ENCODE assay signal across 14 cellular contexts in genomic region chr19:45138303-45138751, GRCh38. TPM values are rescaled to one million over a fixed set of nuclear protein-coding genes. Genes with fewer than 3 reads are reported as not detected.
DNase-seq lines count a peak whose midpoint lies in the region; TF ChIP-seq lines count a peak whose summit lies in the region.
"Had no signal": no experiment of that assay in that cellular context is flagged by ENCODE, and none has a peak within 500 bp of the region (broad histone marks: within the 10 kb centered on the region; RNA-seq: fewer than 3 reads in every experiment).

No MANE protein-coding gene starts in this region.

- H3K4me3 ChIP-seq in SJCRH30 (no peak overlapping the region), osteoblast (ENCODE audit: insufficient read depth, low read length) (no peak overlapping the region)
- H3K4me3 ChIP-seq in effector memory CD4-positive, alpha-beta T cell (ENCODE audit: insufficient read depth, low read depth, low read length, poor library complexity, severe bottlenecking): no peak overlapping the region
- H3K4me3 ChIP-seq: mucosa of descending colon had no signal

- peaks cover 25% of the 10 kb centered on the region for H4K20me1 ChIP-seq in osteoblast (ENCODE audit: insufficient read depth, low read length)

- no peaks in the 10 kb centered on the region for H3K36me3 ChIP-seq in SJCRH30
- peaks cover 8% of the 10 kb centered on the region for H3K36me3 ChIP-seq in osteoblast (ENCODE audit: insufficient read depth, low read length)
- peaks cover 25% of the 10 kb centered on the region for H3K36me3 ChIP-seq in effector memory CD4-positive, alpha-beta T cell (ENCODE audit: control insufficient read depth, insufficient read depth, low read length)

- no peaks in the 10 kb centered on the region for H3K9me3 ChIP-seq in SJCRH30 (replicated peaks)
- no peaks in the 10 kb centered on the region for H3K9me3 ChIP-seq in osteoblast (ENCODE audit: low read depth, low read length)
- no peaks in the 10 kb centered on the region for H3K9me3 ChIP-seq in effector memory CD4-positive, alpha-beta T cell (ENCODE audit: control insufficient read depth, low read length)
- H3K9me3 ChIP-seq: BE2C, mucosa of descending colon had no signal

- H3K27me3 Mint-ChIP-seq in HFFc6 (ENCODE audit: insufficient read depth): peaks cover 4% of the 10 kb centered on the region
- H3K27me3 Mint-ChIP-seq: activated naive CD8-positive, alpha-beta T cell had no signal

- DNase-seq in HFFc6 (no peak), SJCRH30 (no peak), osteoblast (ENCODE audit: insufficient read length, low spot score, missing footprints) (peak; percentile 83), midbrain (lab: John Stamatoyannopoulos, UW) (no peak)
- no peak for DNase-seq in effector memory CD4-positive, alpha-beta T cell
- DNase-seq: activated CD4-positive, alpha-beta T cell treated with anti-CD3 and anti-CD28 coated beads for 4 hours; BE2C; hypothalamus; KG1; mucosa of descending colon; NCI-H1105 treated with DMSO at 0.1 percent for 48 hours; NCI-H226; SIG-M5 had no signal

- H3K27me3 ChIP-seq in SJCRH30 (no peaks in the 10 kb centered on the region), osteoblast (ENCODE audit: insufficient read depth, low read length) (no peaks in the 10 kb centered on the region)
- H3K27me3 ChIP-seq in effector memory CD4-positive, alpha-beta T cell (replicated peaks; ENCODE audit: control insufficient read depth, insufficient read depth, low read length, poor library complexity, severe bottlenecking): no peaks in the 10 kb centered on the region
- H3K27me3 ChIP-seq: BE2C had no signal

- no peak overlapping the region for H3K4me3 Mint-ChIP-seq in HFFc6
- H3K4me3 Mint-ChIP-seq: activated naive CD8-positive, alpha-beta T cell had no signal

- H3K27ac ChIP-seq in SJCRH30 (peak overlapping the region; percentile 56), osteoblast (ENCODE audit: low read depth, low read length) (no peak overlapping the region)
- no peak overlapping the region for H3K27ac ChIP-seq in effector memory CD4-positive, alpha-beta T cell (ENCODE audit: insufficient read depth, low read length, poor library complexity, severe bottlenecking)

- no peaks in the 10 kb centered on the region for H3K9me3 Mint-ChIP-seq in HFFc6

- H3K4me1 ChIP-seq in SJCRH30 (peaks cover 20% of the 10 kb centered on the region), osteoblast (ENCODE audit: insufficient read depth, low read length) (no peaks in the 10 kb centered on the region)
- H3K4me1 ChIP-seq in effector memory CD4-positive, alpha-beta T cell (ENCODE audit: control insufficient read depth, insufficient read depth, low read length, poor library complexity, severe bottlenecking): no peaks in the 10 kb centered on the region
- H3K4me1 ChIP-seq: BE2C had no signal

- H3K27ac Mint-ChIP-seq in HFFc6: peak overlapping the region; percentile 20; the same call in 1 of the 2 replicates
- H3K27ac Mint-ChIP-seq: activated naive CD8-positive, alpha-beta T cell had no signal

- no peak overlapping the region for H2AFZ ChIP-seq in osteoblast (ENCODE audit: low read length)

- no peak overlapping the region for H3K4me2 ChIP-seq in osteoblast (ENCODE audit: insufficient read depth, low read length)

- peaks cover 8% of the 10 kb centered on the region for H3K4me1 Mint-ChIP-seq in HFFc6 (ENCODE audit: low read depth)

- no peak for TF ChIP-seq CTCF in HFFc6 (IDR thresholded peaks at IDR 0.05)
- TF ChIP-seq CTCF in osteoblast (IDR thresholded peaks at IDR 0.05; ENCODE audit: extremely low read depth, low read depth, low read length): no peak

- peaks cover 59% of the 10 kb centered on the region for H3K79me2 ChIP-seq in osteoblast (ENCODE audit: insufficient read depth, low read length)

- no peaks in the 10 kb centered on the region for H3K36me3 Mint-ChIP-seq in HFFc6 (ENCODE audit: low read depth)

RNA-seq across cellular contexts. Expression of gene NKPD1, which starts 22.5 kb away (rescaled TPM):
- under 1 TPM in 5 of 6 experiments, not detected in 1; 0.07 to 0.17 (median 0.07) TPM for total RNA-seq in HFFc6 (2021; fragmentation: NEBNext Ultra II Directional; extraction: Animal tissue kit (Norgen Biotek cat#: 25700))
- not detected in 2 replicates for total RNA-seq in SJCRH30 (2014; rRNA removed; shearing (Covaris generic))
- 0.29 TPM in 1 of 2 replicates, not detected in the other for total RNA-seq in osteoblast
- total RNA-seq: mucosa of descending colon had no signal

RNA-seq across cellular contexts. Expression of gene TRAPPC6A, which starts 39.7 kb away (rescaled TPM):
- total RNA-seq in HFFc6 (2021; fragmentation: NEBNext Ultra II Directional; extraction: Animal tissue kit (Norgen Biotek cat#: 25700)): 1 to 10 TPM; 3.5 to 6.9 (median 5.2) TPM
- 3.0 and 4.7 TPM in 2 replicates for total RNA-seq in SJCRH30 (2014; rRNA removed; shearing (Covaris generic))
- total RNA-seq in osteoblast: 13.8 and 17.4 TPM in 2 replicates

RNA-seq across cellular contexts. Expression of gene BLOC1S3, which starts 40.3 kb away (rescaled TPM):
- 10 to 100 TPM; 10.5 to 14.2 (median 12.2) TPM for total RNA-seq in HFFc6 (2021; fragmentation: NEBNext Ultra II Directional; extraction: Animal tissue kit (Norgen Biotek cat#: 25700))
- 2.1 and 2.6 TPM in 2 replicates for total RNA-seq in SJCRH30 (2014; rRNA removed; shearing (Covaris generic))
- 7.2 and 10.0 TPM in 2 replicates for total RNA-seq in osteoblast

RNA-seq across cellular contexts. Expression of gene PPP1R37, which starts 45.3 kb away (rescaled TPM):
- total RNA-seq in HFFc6 (2021; fragmentation: NEBNext Ultra II Directional; extraction: Animal tissue kit (Norgen Biotek cat#: 25700)): 10 to 100 TPM; 20.4 to 27.4 (median 21.6) TPM
- 19.4 and 20.0 TPM in 2 replicates for total RNA-seq in SJCRH30 (2014; rRNA removed; shearing (Covaris generic))
- 43.9 and 53.6 TPM in 2 replicates for total RNA-seq in osteoblast

RNA-seq across cellular contexts. Expression of gene GEMIN7, which starts 59.3 kb away (rescaled TPM):
- total RNA-seq in HFFc6 (2021; fragmentation: NEBNext Ultra II Directional; extraction: Animal tissue kit (Norgen Biotek cat#: 25700)): 10 to 100 TPM; 34.3 to 43.4 (median 39.0) TPM
- 37.3 and 37.9 TPM in 2 replicates for total RNA-seq in SJCRH30 (2014; rRNA removed; shearing (Covaris generic))
- total RNA-seq in osteoblast: 8.3 and 14.8 TPM in 2 replicates
